8 cellular contexts compared by ENCODE assay signal in genomic region chrX:131675596-131676194, GRCh38.
DNase-seq lines count a peak whose midpoint lies in the region; ATAC-seq and TF ChIP-seq lines count a peak whose summit lies in the region.

No MANE protein-coding gene starts in this region.

- intact Hi-C loops in right lobe of liver (cut with DNase I) = no loop called here

- peak; percentile 32 to 53 (median 47) for TF ChIP-seq CTCF in right lobe of liver (IDR thresholded peaks at IDR 0.05)

- ATAC-seq in HG03354 (IDR thresholded peaks at IDR 0.05; ENCODE audit: poor library complexity, severe bottlenecking, unreplicated experiment) (peak; percentile 69), right lobe of liver (peak in 3 of 4 donors; percentile 44 to 65 (median 51))

- H3K36me3 ChIP-seq in right lobe of liver = no peaks in the 10 kb centered on the region
- no peaks in the 10 kb centered on the region for H3K36me3 ChIP-seq in effector memory CD4-positive, alpha-beta T cell (ENCODE audit: control insufficient read depth, insufficient read depth, low read length)

- H3K4me1 ChIP-seq in right lobe of liver = no peaks in the 10 kb centered on the region
- H3K4me1 ChIP-seq in effector memory CD4-positive, alpha-beta T cell (ENCODE audit: control insufficient read depth, insufficient read depth, low read length, poor library complexity, severe bottlenecking) = no peaks in the 10 kb centered on the region

- WGBS in right lobe of liver (ENCODE audit: insufficient coverage, low coverage, low lambda C conversion rate, missing lambda C conversion rate) = 0% methylated on average over 1 of the region's 1 CpG

- DNase-seq in NCI-H2107 treated with DMSO at 0.1 percent for 48 hours (lab: John Stamatoyannopoulos, UW; ENCODE audit: unreplicated experiment) = peak; percentile 4
- DNase-seq in NCI-H2107 (lab: John Stamatoyannopoulos, UW) = no peak
- peak; percentile 13 for DNase-seq in SW480 (ENCODE audit: low spot score)
- DNase-seq in right lobe of liver = no peak
- no peak for DNase-seq in dedifferentiated amniotic fluid mesenchymal stem cell (ENCODE audit: extremely low spot score)
- DNase-seq in NCI-H187 (lab: John Stamatoyannopoulos, UW) = no peak
- DNase-seq in effector memory CD4-positive, alpha-beta T cell = no peak

- TF ChIP-seq POLR2A in right lobe of liver (IDR thresholded peaks at IDR 0.05) = no peak

- no peaks in the 10 kb centered on the region for H3K9me3 ChIP-seq in right lobe of liver
- H3K9me3 ChIP-seq in effector memory CD4-positive, alpha-beta T cell (ENCODE audit: control insufficient read depth, low read length) = no peaks in the 10 kb centered on the region

- no peak overlapping the region for H3K4me3 ChIP-seq in right lobe of liver
- H3K4me3 ChIP-seq in effector memory CD4-positive, alpha-beta T cell (ENCODE audit: insufficient read depth, low read depth, low read length, poor library complexity, severe bottlenecking) = no peak overlapping the region

- no peak overlapping the region for H3K27ac ChIP-seq in right lobe of liver
- H3K27ac ChIP-seq in effector memory CD4-positive, alpha-beta T cell (ENCODE audit: insufficient read depth, low read length, poor library complexity, severe bottlenecking) = no peak overlapping the region

- peaks cover 0 to 6% of the 10 kb centered on the region in 2 donors for H3K27me3 ChIP-seq in right lobe of liver
- no peaks in the 10 kb centered on the region for H3K27me3 ChIP-seq in effector memory CD4-positive, alpha-beta T cell (replicated peaks; ENCODE audit: control insufficient read depth, insufficient read depth, low read length, poor library complexity, severe bottlenecking)

Comparison
In these comparisons a context has a peak if more than half of its experiments do, and no peak if none do; other contexts are left out.
1. DNase-seq: peak in NCI-H2107 treated with DMSO at 0.1 percent for 48 hours (single experiment) and SW480 (single experiment); none in NCI-H2107 (single experiment), right lobe of liver (0 of 3), dedifferentiated amniotic fluid mesenchymal stem cell (single experiment), NCI-H187 (0 of 2) and effector memory CD4-positive, alpha-beta T cell (0 of 3).